1 cellular context compared by ENCODE assay signal in the genomic region with DNA sequence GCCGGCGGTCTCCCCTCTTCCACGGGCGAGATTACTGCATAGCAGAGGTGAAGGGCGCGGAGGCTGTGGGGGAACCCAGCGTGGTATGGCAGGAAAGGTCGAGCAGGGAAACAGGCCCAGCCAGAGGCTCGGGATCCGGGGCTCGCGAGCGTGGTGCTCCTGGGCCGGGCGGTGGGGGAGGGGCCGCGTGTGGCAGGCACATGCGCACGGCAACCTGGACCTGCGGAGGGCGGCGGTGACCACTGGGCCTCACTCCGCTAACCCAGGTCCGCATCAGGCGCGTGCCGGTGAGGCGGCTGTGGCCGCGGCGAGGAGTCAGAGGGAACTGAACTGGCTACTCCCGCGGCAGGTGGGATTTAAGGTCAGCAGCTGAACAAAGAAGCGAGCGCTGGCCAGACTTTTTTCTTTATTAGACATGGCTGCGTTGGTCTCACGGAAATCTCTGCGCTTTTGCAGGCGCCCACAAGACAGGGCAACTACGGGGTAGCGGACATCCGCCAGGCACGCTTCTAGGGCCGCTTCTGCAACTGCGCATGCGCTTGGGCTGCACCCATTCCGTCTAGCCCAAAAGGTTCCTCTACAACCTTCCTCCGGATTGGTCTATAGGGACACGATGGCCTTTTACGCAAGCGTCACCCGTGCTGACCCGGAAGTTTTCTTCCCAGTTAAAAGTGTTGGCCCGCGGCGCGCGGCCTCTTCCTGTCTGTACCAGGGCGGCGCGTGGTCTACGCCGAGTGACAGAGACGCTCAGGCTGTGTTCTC.
A peak's percentile ranks its signal among the peaks of the same experiment; 100 is the strongest.
TF ChIP-seq lines count a peak whose summit lies in the region.

Gene RPS5, plus strand, starts transcription at position 694 of the 762 bp plus-strand sequence. CDS start 869 bp downstream, outside the sequence.

TF ChIP-seq in HepG2, 621 proteins besides CTCF, POLR2A, EP300 and RAD21 (continued from another document and continues in another):
- TF ChIP-seq ZSCAN12 (CRISPR knock-in tag; IDR thresholded peaks at IDR 0.05) (no peak; the same call in 1 of the 2 replicates), ELF3 (CRISPR knock-in tag; IDR thresholded peaks at IDR 0.05) (peak; percentile 55), PRDM15 (CRISPR knock-in tag; IDR thresholded peaks at IDR 0.05) (0 out of 2 replicates have a peak, but pooled peaks have one; percentile 10), ZNF558 (CRISPR knock-in tag; IDR thresholded peaks at IDR 0.05; ENCODE audit: borderline replicate concordance) (peak; percentile 87), ZNF367 (CRISPR knock-in tag; IDR thresholded peaks at IDR 0.05; ENCODE audit: borderline replicate concordance) (0 out of 2 replicates have a peak, but pooled peaks have one; percentile 35), ZNF180 (CRISPR knock-in tag; IDR thresholded peaks at IDR 0.05; ENCODE audit: borderline replicate concordance, low read depth) (0 out of 2 replicates have a peak, but pooled peaks have one; percentile 32), E2F1 (CRISPR knock-in tag; IDR thresholded peaks at IDR 0.05) (peak; percentile 60; the same call in 1 of the 2 replicates), SIX1 (CRISPR knock-in tag; IDR thresholded peaks at IDR 0.05; ENCODE audit: borderline replicate concordance) (0 out of 2 replicates have a peak, but pooled peaks have one; percentile 3), ZNF607 (CRISPR knock-in tag; IDR thresholded peaks at IDR 0.05; ENCODE audit: borderline replicate concordance) (peak; percentile 71), ZBTB49 (CRISPR knock-in tag; IDR thresholded peaks at IDR 0.05; ENCODE audit: borderline replicate concordance) (peak; percentile 76; the same call in 1 of the 2 replicates), ZKSCAN5 (CRISPR knock-in tag; IDR thresholded peaks at IDR 0.05) (no peak), LCORL (IDR thresholded peaks at IDR 0.05) (no peak), LCORL (CRISPR knock-in tag; IDR thresholded peaks at IDR 0.05) (no peak), TBX3 (IDR thresholded peaks at IDR 0.05; ENCODE audit: borderline replicate concordance) (no peak), TOPORS (CRISPR knock-in tag; IDR thresholded peaks at IDR 0.05) (peak; percentile 68), MAF1 (CRISPR knock-in tag; IDR thresholded peaks at IDR 0.05; ENCODE audit: borderline replicate concordance) (0 out of 2 replicates have a peak, but pooled peaks have one; percentile 65), ZNF75D (CRISPR knock-in tag; IDR thresholded peaks at IDR 0.05; ENCODE audit: borderline replicate concordance) (no peak), RBAK (CRISPR knock-in tag; IDR thresholded peaks at IDR 0.05) (no peak), HOXA9 (CRISPR knock-in tag; IDR thresholded peaks at IDR 0.05; ENCODE audit: borderline replicate concordance) (peak; percentile 84; the same call in 1 of the 2 replicates), ZSCAN20 (CRISPR knock-in tag; IDR thresholded peaks at IDR 0.05; ENCODE audit: borderline replicate concordance) (0 out of 2 replicates have a peak, but pooled peaks have one; percentile 32), ZNF770 (CRISPR knock-in tag; IDR thresholded peaks at IDR 0.05) (peak; percentile 26; the same call in 1 of the 2 replicates), ZNF605 (CRISPR knock-in tag; IDR thresholded peaks at IDR 0.05) (peak; percentile 83), ZNF205 (CRISPR knock-in tag; IDR thresholded peaks at IDR 0.05) (0 out of 2 replicates have a peak, but pooled peaks have one; percentile 42), SALL2 (CRISPR knock-in tag; IDR thresholded peaks at IDR 0.05) (peak; percentile 88), ARID4A (CRISPR knock-in tag; IDR thresholded peaks at IDR 0.05; ENCODE audit: borderline replicate concordance) (peak; percentile 94), CHCHD3 (CRISPR knock-in tag; IDR thresholded peaks at IDR 0.05) (no peak; the same call in 1 of the 2 replicates), WIZ (CRISPR knock-in tag; IDR thresholded peaks at IDR 0.05) (peak; percentile 44; the same call in 1 of the 2 replicates), PAF1 (CRISPR knock-in tag; IDR thresholded peaks at IDR 0.05) (no peak), SRF (IDR thresholded peaks at IDR 0.05; ENCODE audit: low read depth, low read length) (peak; percentile 33; the same call in 1 of the 2 replicates), ZFP41 (CRISPR knock-in tag; IDR thresholded peaks at IDR 0.05; ENCODE audit: borderline replicate concordance) (peak; percentile 38; the same call in 1 of the 2 replicates), ZNF557 (CRISPR knock-in tag; IDR thresholded peaks at IDR 0.05) (peak; percentile 23; the same call in 1 of the 2 replicates), IRX3 (CRISPR knock-in tag; IDR thresholded peaks at IDR 0.05; ENCODE audit: borderline replicate concordance, low read depth) (peak; percentile 75; the same call in 1 of the 2 replicates), ZFY (CRISPR knock-in tag; IDR thresholded peaks at IDR 0.05) (peak; percentile 96)
- TF ChIP-seq, protein P1, sequence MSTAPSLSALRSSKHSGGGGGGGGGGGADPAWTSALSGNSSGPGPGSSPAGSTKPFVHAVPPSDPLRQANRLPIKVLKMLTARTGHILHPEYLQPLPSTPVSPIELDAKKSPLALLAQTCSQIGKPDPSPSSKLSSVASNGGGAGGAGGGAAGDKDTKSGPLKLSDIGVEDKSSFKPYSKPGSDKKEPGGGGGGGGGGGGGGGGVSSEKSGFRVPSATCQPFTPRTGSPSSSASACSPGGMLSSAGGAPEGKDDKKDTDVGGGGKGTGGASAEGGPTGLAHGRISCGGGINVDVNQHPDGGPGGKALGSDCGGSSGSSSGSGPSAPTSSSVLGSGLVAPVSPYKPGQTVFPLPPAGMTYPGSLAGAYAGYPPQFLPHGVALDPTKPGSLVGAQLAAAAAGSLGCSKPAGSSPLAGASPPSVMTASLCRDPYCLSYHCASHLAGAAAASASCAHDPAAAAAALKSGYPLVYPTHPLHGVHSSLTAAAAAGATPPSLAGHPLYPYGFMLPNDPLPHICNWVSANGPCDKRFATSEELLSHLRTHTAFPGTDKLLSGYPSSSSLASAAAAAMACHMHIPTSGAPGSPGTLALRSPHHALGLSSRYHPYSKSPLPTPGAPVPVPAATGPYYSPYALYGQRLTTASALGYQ (CRISPR knock-in tag; IDR thresholded peaks at IDR 0.05): 0 out of 2 replicates have a peak, but pooled peaks have one; percentile 33
- TF ChIP-seq, protein P2, sequence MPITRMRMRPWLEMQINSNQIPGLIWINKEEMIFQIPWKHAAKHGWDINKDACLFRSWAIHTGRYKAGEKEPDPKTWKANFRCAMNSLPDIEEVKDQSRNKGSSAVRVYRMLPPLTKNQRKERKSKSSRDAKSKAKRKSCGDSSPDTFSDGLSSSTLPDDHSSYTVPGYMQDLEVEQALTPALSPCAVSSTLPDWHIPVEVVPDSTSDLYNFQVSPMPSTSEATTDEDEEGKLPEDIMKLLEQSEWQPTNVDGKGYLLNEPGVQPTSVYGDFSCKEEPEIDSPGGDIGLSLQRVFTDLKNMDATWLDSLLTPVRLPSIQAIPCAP (CRISPR knock-in tag; IDR thresholded peaks at IDR 0.05; ENCODE audit: low read depth): peak; percentile 61; the same call in 1 of the 2 replicates
- TF ChIP-seq, protein P3, sequence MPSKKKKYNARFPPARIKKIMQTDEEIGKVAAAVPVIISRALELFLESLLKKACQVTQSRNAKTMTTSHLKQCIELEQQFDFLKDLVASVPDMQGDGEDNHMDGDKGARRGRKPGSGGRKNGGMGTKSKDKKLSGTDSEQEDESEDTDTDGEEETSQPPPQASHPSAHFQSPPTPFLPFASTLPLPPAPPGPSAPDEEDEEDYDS (CRISPR knock-in tag; IDR thresholded peaks at IDR 0.05): peak; percentile 99
